In the genomic region with DNA sequence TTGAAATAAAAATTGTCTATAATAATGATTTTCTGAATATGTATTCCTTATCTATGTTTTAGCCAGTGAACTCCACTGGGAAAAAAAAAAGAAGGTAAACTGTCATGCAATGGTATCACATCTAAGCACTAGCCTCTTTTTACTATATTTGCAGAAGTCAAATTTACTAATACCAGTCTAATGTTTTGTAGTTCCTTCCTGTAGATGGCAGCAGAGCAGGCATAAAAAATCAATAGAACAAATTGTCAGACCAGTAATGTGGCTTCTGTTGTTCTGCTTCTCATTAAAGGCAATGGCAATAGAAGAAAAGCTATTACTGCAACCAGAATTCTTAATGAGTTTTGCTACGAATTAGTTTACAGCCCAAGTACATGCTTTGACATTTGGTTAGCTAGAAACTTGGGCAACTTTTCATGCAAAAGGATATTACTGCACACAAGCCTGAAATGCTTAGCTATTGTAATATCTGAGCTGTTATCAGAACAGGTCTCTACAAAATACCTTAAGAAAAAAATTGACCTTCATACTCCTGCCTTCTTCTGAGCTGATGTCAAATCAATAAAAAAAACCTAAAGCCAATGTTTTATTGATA, we compare ENCODE assay signal across 8 cellular contexts.
DNase-seq lines count a peak whose midpoint lies in the region; ATAC-seq and TF ChIP-seq lines count a peak whose summit lies in the region.

No MANE protein-coding gene starts in this region.

- in situ Hi-C loops in mammary epithelial cell (cut with MboI; ENCODE audit: low sequenced_read_pairs in 2 of 2) = no loop called here
- in situ Hi-C loops in gastrocnemius medialis (cut with MboI; ENCODE audit: low sequenced_read_pairs in 4 of 4) = no loop called here

- TF ChIP-seq CTCF in GM12864 (IDR thresholded peaks at IDR 0.05; ENCODE audit: low read depth, low read length, missing control alignments) = peak; percentile 40
- peak; percentile 70; the same call in 1 of the 2 replicates for TF ChIP-seq CTCF in HFFc6 (IDR thresholded peaks at IDR 0.05)
- peak; percentile 28 to 49 for TF ChIP-seq CTCF in mammary epithelial cell (conservative IDR thresholded peaks at IDR 0.05 in 1 of 2, IDR thresholded peaks at IDR 0.05 in 1 of 2; ENCODE audit: extremely low read depth in 1 of 2, insufficient read depth in 1 of 2, low read depth in 1 of 2, low read length in 2 of 2)
- TF ChIP-seq CTCF in neural progenitor cell (IDR thresholded peaks at IDR 0.05) = peak; percentile 71
- TF ChIP-seq CTCF in gastrocnemius medialis (IDR thresholded peaks at IDR 0.05 in 4 of 5, conservative IDR thresholded peaks at IDR 0.05 in 1 of 5) = no peak

- H3K27ac Mint-ChIP-seq in HFFc6 = no peak overlapping the region
- H3K27ac Mint-ChIP-seq in neural progenitor cell = no peak overlapping the region

- H3K4me3 ChIP-seq in GM12864 (ENCODE audit: low read depth, low read length) (no peak overlapping the region), mammary epithelial cell (replicated peaks in 1 of 3; ENCODE audit: insufficient read depth in 1 of 3, low read depth in 2 of 3, low read length in 3 of 3) (no peak overlapping the region), neural progenitor cell (no peak overlapping the region), gastrocnemius medialis (no peak overlapping the region)

- H3K9ac ChIP-seq in mammary epithelial cell (ENCODE audit: insufficient read depth, low read length) = no peak overlapping the region
- no peak overlapping the region for H3K9ac ChIP-seq in neural progenitor cell

- peaks cover 11% of the 10 kb centered on the region for H3K9me3 ChIP-seq in mammary epithelial cell (replicated peaks; ENCODE audit: insufficient read depth, low read length)
- H3K9me3 ChIP-seq in neural progenitor cell (ENCODE audit: low read depth) = no peaks in the 10 kb centered on the region
- H3K9me3 ChIP-seq in gastrocnemius medialis = no peaks in the 10 kb centered on the region

- dilution Hi-C loops in mammary epithelial cell (cut with HindIII; ENCODE audit: low sequenced_read_pairs) = no loop called here

- no TSS peak for BruUV-seq in mammary epithelial cell (replicated peaks; lab: Mats Ljungman, UMichigan)

- H3K4me3 Mint-ChIP-seq in HFFc6 (no peak overlapping the region), neural progenitor cell (no peak overlapping the region)

- no peaks in the 10 kb centered on the region for H4K20me1 ChIP-seq in mammary epithelial cell (ENCODE audit: insufficient read depth, low read length)
- no peaks in the 10 kb centered on the region for H4K20me1 ChIP-seq in neural progenitor cell (ENCODE audit: low read depth)

- H3K27ac ChIP-seq in mammary epithelial cell (ENCODE audit: insufficient read depth, low read depth, low read length) (no peak overlapping the region), neural progenitor cell (no peak overlapping the region), gastrocnemius medialis (no peak overlapping the region)

- intact Hi-C loops in mammary epithelial cell (cut with micrococcal nuclease) = no loop called here
- intact Hi-C loops in gastrocnemius medialis (cut with DNase I; ENCODE audit: low total_unique reads) = no loop called here

- TF ChIP-seq POLR2A in gastrocnemius medialis (IDR thresholded peaks at IDR 0.05) = no peak

- 0% methylated on average over 1 of the region's 1 CpG for WGBS in mammary epithelial cell (ENCODE audit: low coverage, missing lambda C conversion rate)

- H3K27me3 Mint-ChIP-seq in HFFc6 (ENCODE audit: insufficient read depth) (no peaks in the 10 kb centered on the region), neural progenitor cell (ENCODE audit: insufficient read depth, low read depth) (no peaks in the 10 kb centered on the region)

- H3K27me3 ChIP-seq in mammary epithelial cell (ENCODE audit: insufficient read depth, low read length) (no peaks in the 10 kb centered on the region), neural progenitor cell (no peaks in the 10 kb centered on the region), gastrocnemius medialis (no peaks in the 10 kb centered on the region)

- H3K4me1 ChIP-seq in mammary epithelial cell (ENCODE audit: insufficient read depth, low read length) = no peaks in the 10 kb centered on the region
- H3K4me1 ChIP-seq in neural progenitor cell = no peaks in the 10 kb centered on the region
- H3K4me1 ChIP-seq in gastrocnemius medialis = no peaks in the 10 kb centered on the region

- DNase-seq in GM12864 (ENCODE audit: low read depth) = no peak
- DNase-seq in HFFc6 = peak; percentile 15
- peak; percentile 18 for DNase-seq in NCI-H345 (lab: John Stamatoyannopoulos, UW)
- peak; percentile 2 for DNase-seq in mammary epithelial cell
- peak; percentile 37 for DNase-seq in neural progenitor cell (ENCODE audit: low spot score)
- no peak for DNase-seq in gastrocnemius medialis
- DNase-seq in activated effector memory CD4-positive, alpha-beta T cell treated with Interleukin-2 at 50 U/mL for 16 hours = no peak

- H3K36me3 ChIP-seq in mammary epithelial cell (ENCODE audit: insufficient read depth, low read length) (no peaks in the 10 kb centered on the region), neural progenitor cell (no peaks in the 10 kb centered on the region), gastrocnemius medialis (no peaks in the 10 kb centered on the region)

- peaks cover 21% of the 10 kb centered on the region for H3K9me3 Mint-ChIP-seq in HFFc6
- H3K9me3 Mint-ChIP-seq in neural progenitor cell = peaks cover 2% of the 10 kb centered on the region

- H3K4me2 ChIP-seq in mammary epithelial cell (ENCODE audit: insufficient read depth, low read depth, low read length) (no peak overlapping the region), neural progenitor cell (no peak overlapping the region)

- H3F3A ChIP-seq in neural progenitor cell (ENCODE audit: low read depth) = no peaks in the 10 kb centered on the region

- no peak overlapping the region for H2AFZ ChIP-seq in mammary epithelial cell (ENCODE audit: low read depth, low read length)
- H2AFZ ChIP-seq in neural progenitor cell (replicated peaks) = no peak overlapping the region

- H3K4me1 Mint-ChIP-seq in HFFc6 (ENCODE audit: low read depth) (no peaks in the 10 kb centered on the region), neural progenitor cell (peaks cover 2% of the 10 kb centered on the region)

- CTCF ChIA-PET in mammary epithelial cell (lab: Charles Lee; ENCODE audit: low non-redundant PET) = no interaction called here

- no peaks in the 10 kb centered on the region for H3K79me2 ChIP-seq in mammary epithelial cell (ENCODE audit: insufficient read depth, low read length)
- no peaks in the 10 kb centered on the region for H3K79me2 ChIP-seq in neural progenitor cell (ENCODE audit: low read depth)

- H3K36me3 Mint-ChIP-seq in HFFc6 (ENCODE audit: low read depth) (peaks cover 6% of the 10 kb centered on the region; the same call in 1 of the 2 replicates), neural progenitor cell (no peaks in the 10 kb centered on the region)

- no peak for ATAC-seq in gastrocnemius medialis
- ATAC-seq in HG03045 (IDR thresholded peaks at IDR 0.05; ENCODE audit: unreplicated experiment) = no peak

Comparison
In these comparisons a context has a peak if more than half of its experiments do, and no peak if none do; other contexts are left out.
1. DNase-seq: peak in HFFc6 (single experiment), NCI-H345 (single experiment), mammary epithelial cell (single experiment) and neural progenitor cell (single experiment); none in GM12864 (single experiment), gastrocnemius medialis (0 of 2) and activated effector memory CD4-positive, alpha-beta T cell treated with Interleukin-2 at 50 U/mL for 16 hours (single experiment).
2. CTCF ChIP-seq: peak in GM12864 (single experiment), HFFc6 (single experiment), mammary epithelial cell (2 of 2) and neural progenitor cell (single experiment); none in gastrocnemius medialis (0 of 5).